Comparison of ENCODE assay signal across 20 cellular contexts in the genomic region with DNA sequence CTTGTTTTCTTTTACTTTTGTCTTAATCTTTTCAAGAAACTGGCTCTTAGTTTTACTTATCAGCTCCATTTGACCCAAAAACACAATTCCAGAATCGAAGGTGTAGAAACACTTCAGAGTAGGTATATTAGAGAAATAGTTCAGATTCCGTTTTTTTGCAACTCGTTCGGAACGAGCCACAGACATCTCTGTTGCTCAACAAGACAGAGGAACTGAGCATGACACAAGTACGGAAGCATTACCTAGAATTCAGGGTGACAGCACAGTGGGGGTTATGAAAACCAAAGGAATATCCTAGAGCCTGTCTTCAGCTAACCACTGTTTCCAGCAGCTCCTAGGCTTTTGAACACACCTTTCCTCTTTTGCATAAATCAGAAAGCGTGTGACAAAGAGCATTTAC. TPM values are rescaled to one million over a fixed set of nuclear protein-coding genes. Genes with fewer than 3 reads are reported as not detected.
DNase-seq lines count a peak whose midpoint lies in the region; ATAC-seq and TF ChIP-seq lines count a peak whose summit lies in the region.
"Had no signal": no experiment of that assay in that cellular context is flagged by ENCODE, and none has a peak within 500 bp of the region (broad histone marks: within the 10 kb centered on the region; RNA-seq: fewer than 3 reads in every experiment).

No MANE protein-coding gene starts in this region.

- H3K36me3 ChIP-seq in CD4-positive, alpha-beta memory T cell (ENCODE audit: insufficient read depth, low read length) = no peaks in the 10 kb centered on the region
- H3K36me3 ChIP-seq in sigmoid colon (no peaks in the 10 kb centered on the region), left ventricle myocardium inferior (no peaks in the 10 kb centered on the region)

- peak overlapping the region in 3 of 7 donors; percentile 28 to 58 (median 34) for H3K27ac Mint-ChIP-seq in CD4-positive, alpha-beta memory T cell
- H3K27ac Mint-ChIP-seq in natural killer cell treated with Interleukin-12 subunit alpha and Interleukin-12 subunit beta and Interleukin-15 and Interleukin-18, amount 100 ng/mL, for 72 hours = peak overlapping the region in 1 of 2 donors; percentile 40

- peaks cover 0 to 9% of the 10 kb centered on the region in 2 donors for H3K36me3 Mint-ChIP-seq in CD4-positive, alpha-beta memory T cell
- H3K36me3 Mint-ChIP-seq in natural killer cell treated with Interleukin-12 subunit alpha and Interleukin-12 subunit beta and Interleukin-15 and Interleukin-18, amount 100 ng/mL, for 72 hours = no peaks in the 10 kb centered on the region

- TF ChIP-seq EP300 in sigmoid colon (IDR thresholded peaks at IDR 0.05) = no peak

- ATAC-seq in natural killer cell treated with Interleukin-12 subunit alpha and Interleukin-12 subunit beta and Interleukin-15 and Interleukin-18, amount 100 ng/mL, for 72 hours = no peak
- no peak for ATAC-seq in HG03342 (IDR thresholded peaks at IDR 0.05; ENCODE audit: unreplicated experiment)
- ATAC-seq in activated CD4-positive, CD25-positive, alpha-beta regulatory T cell treated with anti-CD3 and anti-CD28 coated beads, Interleukin-2, amount 50 U/mL, for 24 hours = no peak

- H3K4me3 Mint-ChIP-seq in CD4-positive, alpha-beta memory T cell = peak overlapping the region in 6 of 8 donors; percentile 34 to 70 (median 55)
- H3K4me3 Mint-ChIP-seq in natural killer cell treated with Interleukin-12 subunit alpha and Interleukin-12 subunit beta and Interleukin-15 and Interleukin-18, amount 100 ng/mL, for 72 hours = peak overlapping the region; percentile 34

- H3K27me3 ChIP-seq in CD4-positive, alpha-beta memory T cell (ENCODE audit: insufficient read depth, low read length) = no peaks in the 10 kb centered on the region
- H3K27me3 ChIP-seq in sigmoid colon = no peaks in the 10 kb centered on the region
- H3K27me3 ChIP-seq in left ventricle myocardium inferior (ENCODE audit: low read depth) = peaks cover 4% of the 10 kb centered on the region

- H3K4me1 ChIP-seq in CD4-positive, alpha-beta memory T cell (ENCODE audit: insufficient read depth, low read length) = no peaks in the 10 kb centered on the region
- H3K4me1 ChIP-seq in sigmoid colon (no peaks in the 10 kb centered on the region), left ventricle myocardium inferior (no peaks in the 10 kb centered on the region)

- DNase-seq in CD4-positive, alpha-beta memory T cell = no peak
- peak; percentile 75 for DNase-seq in MV-4-11 (lab: John Stamatoyannopoulos, UW)
- DNase-seq in SKM-1 (lab: John Stamatoyannopoulos, UW; ENCODE audit: unreplicated experiment) = peak; percentile 79
- no peak for DNase-seq in natural killer cell treated with Interleukin-12 subunit alpha and Interleukin-12 subunit beta and Interleukin-15 and Interleukin-18, amount 100 ng/mL, for 72 hours (ENCODE audit: low spot score)
- no peak for DNase-seq in sigmoid colon
- no peak for DNase-seq in left ventricle myocardium inferior
- DNase-seq: C1 segment of cervical spinal cord, COR-L47, DMS153, EL, H7, NCI-H1092, NCI-H146, NCI-H2081, NCI-H524, OCI-M1, SHP77 treated with DMSO at 0.1 percent for 48 hours had no signal

- no peak overlapping the region for H3K4me3 ChIP-seq in CD4-positive, alpha-beta memory T cell (ENCODE audit: low read length in 2 of 2)
- H3K4me3 ChIP-seq in sigmoid colon (no peak overlapping the region), left ventricle myocardium inferior (no peak overlapping the region)

- no peak overlapping the region for H3K27ac ChIP-seq in CD4-positive, alpha-beta memory T cell (ENCODE audit: low read depth, low read length)
- H3K27ac ChIP-seq in sigmoid colon (no peak overlapping the region), left ventricle myocardium inferior (replicated peaks) (no peak overlapping the region)

- H3K4me1 Mint-ChIP-seq in CD4-positive, alpha-beta memory T cell = peaks cover 8 to 21% (median 15%) of the 10 kb centered on the region in 4 donors
- no peaks in the 10 kb centered on the region for H3K4me1 Mint-ChIP-seq in natural killer cell treated with Interleukin-12 subunit alpha and Interleukin-12 subunit beta and Interleukin-15 and Interleukin-18, amount 100 ng/mL, for 72 hours (ENCODE audit: low read depth in 2 of 2)

- TF ChIP-seq POLR2A in sigmoid colon (IDR thresholded peaks at IDR 0.05) = no peak

- POLR2A ChIA-PET in CD4-positive, alpha-beta memory T cell (lab: Charles Lee; ENCODE audit: partially characterized antibody) = no interaction called here

- H3K9me3 ChIP-seq in CD4-positive, alpha-beta memory T cell (ENCODE audit: control insufficient read depth in 1 of 2, low read length in 2 of 2) = no peaks in the 10 kb centered on the region
- H3K9me3 ChIP-seq in sigmoid colon (no peaks in the 10 kb centered on the region), left ventricle myocardium inferior (replicated peaks) (no peaks in the 10 kb centered on the region)

- CTCF ChIA-PET in CD4-positive, alpha-beta memory T cell (lab: Charles Lee; ENCODE audit: partially characterized antibody) = interaction anchor here (0.5 to 1.9 kb wide), 2 partner anchors 23 to 103 kb away, joined by 3 to 8 read pairs; no protein-coding TSS in a partner anchor

- 89% methylated on average over 7 of the region's 7 CpGs for WGBS in sigmoid colon, 2 donors

- peaks cover 1 to 2% of the 10 kb centered on the region in 2 donors for H3K27me3 Mint-ChIP-seq in CD4-positive, alpha-beta memory T cell
- H3K27me3 Mint-ChIP-seq in natural killer cell treated with Interleukin-12 subunit alpha and Interleukin-12 subunit beta and Interleukin-15 and Interleukin-18, amount 100 ng/mL, for 72 hours = peaks cover 7 to 15% of the 10 kb centered on the region in 2 donors

- no peak for TF ChIP-seq CTCF in sigmoid colon (IDR thresholded peaks at IDR 0.05)
- TF ChIP-seq CTCF in left ventricle myocardium inferior (IDR thresholded peaks at IDR 0.05; ENCODE audit: borderline replicate concordance) = no peak

- peaks cover 0 to 1% (median 0%) of the 10 kb centered on the region in 8 donors for H3K9me3 Mint-ChIP-seq in CD4-positive, alpha-beta memory T cell
- no peaks in the 10 kb centered on the region for H3K9me3 Mint-ChIP-seq in natural killer cell treated with Interleukin-12 subunit alpha and Interleukin-12 subunit beta and Interleukin-15 and Interleukin-18, amount 100 ng/mL, for 72 hours

- intact Hi-C loops in CD4-positive, alpha-beta memory T cell (cut with micrococcal nuclease) = no loop called here
- intact Hi-C loops in sigmoid colon (cut with DNase I) (no loop called here), left ventricle myocardium inferior (cut with micrococcal nuclease) (no loop called here)

RNA-seq across cellular contexts. Expression of a gene that starts 5.1 kb away (rescaled TPM):
- total RNA-seq in CD4-positive, alpha-beta memory T cell = 1 to 10 TPM; 1.1 to 1.6 TPM
- polyA plus RNA-seq in CD4-positive, alpha-beta memory T cell = 1 to 10 TPM; 1.1 to 2.2 TPM
- total RNA-seq in natural killer cell treated with Interleukin-12 subunit alpha and Interleukin-12 subunit beta and Interleukin-15 and Interleukin-18, amount 100 ng/mL, for 72 hours = under 1 TPM in 1 of 2 donors, not detected in 1; 0.53 TPM
- total RNA-seq in sigmoid colon (under 1 TPM in 1 of 4 donors, not detected in 3; under 0.01 TPM), left ventricle myocardium inferior (0.33 TPM)
- under 1 TPM in 1 of 3 donors, not detected in 2; 0.01 TPM for polyA plus RNA-seq in sigmoid colon
- total RNA-seq: H7, RPMI7951 had no signal

RNA-seq across cellular contexts. Expression of a gene that starts 39.0 kb away (rescaled TPM):
- total RNA-seq in CD4-positive, alpha-beta memory T cell = 10 to 100 TPM; 12.5 to 14.5 TPM
- polyA plus RNA-seq in CD4-positive, alpha-beta memory T cell = 10 to 100 TPM; 15.5 to 20.9 TPM
- total RNA-seq in natural killer cell treated with Interleukin-12 subunit alpha and Interleukin-12 subunit beta and Interleukin-15 and Interleukin-18, amount 100 ng/mL, for 72 hours = 1 to 10 TPM; 6.0 to 6.6 TPM
- 10 to 100 TPM; 15.6 to 24.6 (median 19.1) TPM for total RNA-seq in sigmoid colon
- 10 to 100 TPM; 11.7 to 14.4 (median 12.0) TPM for polyA plus RNA-seq in sigmoid colon
- total RNA-seq in left ventricle myocardium inferior = 20.2 TPM

Comparison
In these comparisons a context has a peak if more than half of its experiments do, and no peak if none do; other contexts are left out.
1. DNase-seq: peak in MV-4-11 (single experiment) and SKM-1 (single experiment); none in CD4-positive, alpha-beta memory T cell (0 of 5), natural killer cell treated with Interleukin-12 subunit alpha and Interleukin-12 subunit beta and Interleukin-15 and Interleukin-18, amount 100 ng/mL, for 72 hours (single experiment), sigmoid colon (single experiment) and left ventricle myocardium inferior (single experiment).